ENCODE assay signal across 15 cellular contexts in genomic region chr4:120139392-120139791, GRCh38.
"Had no signal": no experiment of that assay in that cellular context is flagged by ENCODE, and none has a peak within 500 bp of the region (broad histone marks: within the 10 kb centered on the region; RNA-seq: fewer than 3 reads in every experiment).

No MANE protein-coding gene starts in this region.

- H3K4me3 ChIP-seq: right atrium auricular region, thyroid gland had no signal

- H3K4me1 ChIP-seq: right atrium auricular region, thyroid gland had no signal

- H3K9me3 ChIP-seq: right atrium auricular region, thyroid gland had no signal

- H3K27ac ChIP-seq: right atrium auricular region, thyroid gland had no signal

- H3K27me3 ChIP-seq: right atrium auricular region, thyroid gland had no signal

- ATAC-seq: esophagus mucosa, left lobe of liver, WTC11 had no signal

- DNase-seq: activated CD4-positive, alpha-beta memory T cell treated with anti-CD3 and anti-CD28 coated beads for 36 hours; activated CD4-positive, alpha-beta T cell treated with anti-CD3 and anti-CD28 coated beads for 4 hours; activated naive CD4-positive, alpha-beta T cell; activated naive CD8-positive, alpha-beta T cell treated with anti-CD3 and anti-CD28 coated beads, Interleukin-2, amount 10 ng/mL, durations not matched to agents 7 days and 5 days; activated T-cell treated with anti-CD3 and anti-CD28 coated beads for 4 hours; anterior cingulate cortex; cortex of kidney; mammary epithelial cell; stimulated activated CD4-positive, alpha-beta T cell treated with anti-CD3 and anti-CD28 coated beads, Interleukin-2, amount 100 ng/mL, for 24 hours; stimulated activated naive CD4-positive, alpha-beta T cell treated with Interleukin-2 at 50 U/mL for 16 hours; thyroid gland had no signal

- H3K36me3 ChIP-seq: right atrium auricular region, thyroid gland had no signal
